29 cellular contexts compared by ENCODE assay signal in genomic region chr10:130423455-130424305, GRCh38.
"Had no signal": no experiment of that assay in that cellular context is flagged by ENCODE, and none has a peak within 500 bp of the region (broad histone marks: within the 10 kb centered on the region; RNA-seq: fewer than 3 reads in every experiment).

No MANE protein-coding gene starts in this region.

- H3K36me3 ChIP-seq: adrenal gland, breast epithelium, SJCRH30, WERI-Rb-1 had no signal

- H3K9me3 ChIP-seq: adrenal gland, body of pancreas, breast epithelium, SJCRH30 had no signal

- DNase-seq: activated CD4-positive, alpha-beta memory T cell treated with anti-CD3 and anti-CD28 coated beads, Interleukin-2, amount 10 ng/mL, durations not matched to agents 7 days and 5 days; activated CD4-positive, alpha-beta T cell treated with anti-CD3 and anti-CD28 coated beads for 1 hour; activated CD4-positive, alpha-beta T cell treated with anti-CD3 and anti-CD28 coated beads for 48 hours; activated CD4-positive, CD25-positive, alpha-beta regulatory T cell; activated gamma-delta T cell; activated naive CD4-positive, alpha-beta T cell treated with anti-CD3 and anti-CD28 coated beads for 36 hours; activated T-cell treated with anti-CD3 and anti-CD28 coated beads, Interleukin-2, amount 50 U/mL, for 24 hours; adrenal gland; body of pancreas; caudate nucleus; Karpas-422; KBM-7; NCI-H1105; NCI-H1417 treated with DMSO at 0.1 percent for 48 hours; NCI-H187 treated with DMSO at 0.1 percent for 48 hours; NCI-H2081; NCI-H226; NCI-H446 treated with DMSO at 0.1 percent for 48 hours; NCI-H524 treated with DMSO at 0.1 percent for 48 hours; NK-92 treated with Interleukin-12 subunit alpha and Interleukin-12 subunit beta, amount 100 ng/mL, for 24 hours; PC-3; SHP77; SJCRH30; T1000 had no signal

- H3K27ac ChIP-seq: adrenal gland, body of pancreas, breast epithelium, RWPE1, SJCRH30, SK-N-MC, WERI-Rb-1 had no signal

- H3K4me3 ChIP-seq: adrenal gland, body of pancreas, breast epithelium, SJCRH30, SK-N-MC had no signal

- H3K4me1 ChIP-seq: adrenal gland, body of pancreas, breast epithelium, SJCRH30 had no signal

- H3K27me3 ChIP-seq: adrenal gland, body of pancreas, breast epithelium, SJCRH30 had no signal

- ATAC-seq: activated naive CD4-positive, alpha-beta T cell treated with anti-CD3 and anti-CD28 coated beads, Interleukin-2, amount 50 U/mL, for 72 hours; body of pancreas; PC-3 had no signal
